Comparison of ENCODE assay signal across 1 cellular context in the genomic region with DNA sequence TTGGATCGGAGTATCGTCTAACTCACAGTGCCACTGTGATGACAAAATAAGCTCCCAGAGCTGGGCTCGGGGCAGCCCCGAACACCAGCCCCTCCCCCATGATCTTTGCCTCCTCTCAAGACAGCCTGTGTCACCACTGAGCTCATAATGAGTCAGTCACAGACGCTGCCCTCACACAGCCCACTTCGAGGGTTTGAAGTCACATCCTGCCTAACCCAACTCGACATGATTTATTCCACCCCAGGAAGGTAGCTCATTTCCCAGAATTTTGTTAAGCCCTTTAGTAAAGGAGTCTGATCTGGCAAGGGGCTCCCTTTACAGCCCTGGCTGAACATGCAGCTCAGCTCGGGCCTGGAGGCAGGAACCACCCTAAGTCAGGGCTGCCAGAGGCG.
TF ChIP-seq lines count a peak whose summit lies in the region.

No MANE protein-coding gene starts in this region.

TF ChIP-seq in A549, 52 proteins besides CTCF, POLR2A, EP300 and RAD21 (continued from another document):
- no peak for TF ChIP-seq MAFK (IDR thresholded peaks at IDR 0.05; ENCODE audit: partially characterized antibody)
- TF ChIP-seq TFCP2L1 (CRISPR knock-in tag; IDR thresholded peaks at IDR 0.05) = no peak
- no peak for TF ChIP-seq RNF2 (IDR thresholded peaks at IDR 0.05; ENCODE audit: borderline replicate concordance, low read depth)
- TF ChIP-seq KDM1A (IDR thresholded peaks at IDR 0.05; ENCODE audit: low read depth) = peak; percentile 9; the same call in 1 of the 2 replicates
- TF ChIP-seq FOSL2 (IDR thresholded peaks at IDR 0.05) = peak; percentile 75
- peak; percentile 88 for TF ChIP-seq FOSL2 (CRISPR knock-in tag; IDR thresholded peaks at IDR 0.05)
- no peak for TF ChIP-seq ZSCAN20 (CRISPR knock-in tag; IDR thresholded peaks at IDR 0.05)
- no peak for TF ChIP-seq NPAS2 (CRISPR knock-in tag; IDR thresholded peaks at IDR 0.05; ENCODE audit: borderline replicate concordance)
- no peak for TF ChIP-seq SREBF2 (IDR thresholded peaks at IDR 0.05)
- TF ChIP-seq FOXS1 (CRISPR knock-in tag; IDR thresholded peaks at IDR 0.05) = no peak
- no peak for TF ChIP-seq HOXB5 (CRISPR knock-in tag; IDR thresholded peaks at IDR 0.05)
- no peak for TF ChIP-seq ZC3H11A (IDR thresholded peaks at IDR 0.05)
- TF ChIP-seq ESRRA (IDR thresholded peaks at IDR 0.05; ENCODE audit: borderline replicate concordance, low read length) = no peak
- peak; percentile 58 for TF ChIP-seq JUNB (IDR thresholded peaks at IDR 0.05)
- no peak for TF ChIP-seq EHMT2 (IDR thresholded peaks at IDR 0.05; ENCODE audit: low read depth)
- TF ChIP-seq NFE2L2 (conservative IDR thresholded peaks at IDR 0.05; ENCODE audit: low read length) = no peak
- TF ChIP-seq, protein P1, sequence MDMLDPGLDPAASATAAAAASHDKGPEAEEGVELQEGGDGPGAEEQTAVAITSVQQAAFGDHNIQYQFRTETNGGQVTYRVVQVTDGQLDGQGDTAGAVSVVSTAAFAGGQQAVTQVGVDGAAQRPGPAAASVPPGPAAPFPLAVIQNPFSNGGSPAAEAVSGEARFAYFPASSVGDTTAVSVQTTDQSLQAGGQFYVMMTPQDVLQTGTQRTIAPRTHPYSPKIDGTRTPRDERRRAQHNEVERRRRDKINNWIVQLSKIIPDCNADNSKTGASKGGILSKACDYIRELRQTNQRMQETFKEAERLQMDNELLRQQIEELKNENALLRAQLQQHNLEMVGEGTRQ (IDR thresholded peaks at IDR 0.05) = no peak
- TF ChIP-seq HOXB13 (CRISPR knock-in tag; IDR thresholded peaks at IDR 0.05; ENCODE audit: low read depth) = no peak
- no peak for TF ChIP-seq POLR2AphosphoS2 (conservative IDR thresholded peaks at IDR 0.05; ENCODE audit: low read length)
- TF ChIP-seq, protein P2, sequence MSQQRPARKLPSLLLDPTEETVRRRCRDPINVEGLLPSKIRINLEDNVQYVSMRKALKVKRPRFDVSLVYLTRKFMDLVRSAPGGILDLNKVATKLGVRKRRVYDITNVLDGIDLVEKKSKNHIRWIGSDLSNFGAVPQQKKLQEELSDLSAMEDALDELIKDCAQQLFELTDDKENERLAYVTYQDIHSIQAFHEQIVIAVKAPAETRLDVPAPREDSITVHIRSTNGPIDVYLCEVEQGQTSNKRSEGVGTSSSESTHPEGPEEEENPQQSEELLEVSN (IDR thresholded peaks at IDR 0.05; ENCODE audit: borderline replicate concordance, low read depth) = no peak
- no peak for TF ChIP-seq ELK1 (IDR thresholded peaks at IDR 0.05; ENCODE audit: low read depth, low read length)
- no peak for TF ChIP-seq PHF8 (IDR thresholded peaks at IDR 0.05; ENCODE audit: borderline replicate concordance, low read depth)
- TF ChIP-seq, protein P3, sequence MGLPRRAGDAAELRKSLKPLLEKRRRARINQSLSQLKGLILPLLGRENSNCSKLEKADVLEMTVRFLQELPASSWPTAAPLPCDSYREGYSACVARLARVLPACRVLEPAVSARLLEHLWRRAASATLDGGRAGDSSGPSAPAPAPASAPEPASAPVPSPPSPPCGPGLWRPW (IDR thresholded peaks at IDR 0.05) = no peak
- no peak for TF ChIP-seq RARB (CRISPR knock-in tag; IDR thresholded peaks at IDR 0.05)
- TF ChIP-seq CBX2 (IDR thresholded peaks at IDR 0.05; ENCODE audit: borderline replicate concordance, low read depth) = no peak
- no peak for TF ChIP-seq HDAC2 (IDR thresholded peaks at IDR 0.05)
